ENCODE assay signal across 24 cellular contexts in genomic region chr11:9448576-9449352, GRCh38.
"Had no signal": no experiment of that assay in that cellular context is flagged by ENCODE, and none has a peak within 500 bp of the region (broad histone marks: within the 10 kb centered on the region; RNA-seq: fewer than 3 reads in every experiment).

No MANE protein-coding gene starts in this region.

- H3K4me3 ChIP-seq: SJSA1 had no signal

- H3K27me3 ChIP-seq: SJSA1 had no signal

- H3K9ac ChIP-seq: KMS-11, SK-N-SH had no signal

- H3K4me2 ChIP-seq: KMS-11, SK-N-SH had no signal

- DNase-seq: IMR-90, Kasumi-1, MM.1S, NCI-H1048, NCI-H1105, NCI-H1417 treated with DMSO at 0.1 percent for 48 hours, NCI-H187, NCI-H2029, NCI-H2081 treated with DMSO at 0.1 percent for 48 hours, NCI-H2171, NCI-H226, NCI-H446, NCI-H510A, NCI-H524 treated with DMSO at 0.1 percent for 48 hours, NCI-H69, NCI-H774, Right ventricle myocardium superior, RPMI8226, SIG-M5, SK-N-SH, SW 1271 had no signal

- H3K27ac ChIP-seq: KMS-11, SJSA1 had no signal

- H3K4me1 ChIP-seq: SJSA1 had no signal

- H3K36me3 ChIP-seq: SJSA1 had no signal

- FAIRE-seq: RCC 7860 had no signal

- H3K9me3 ChIP-seq: SJSA1, SK-N-SH had no signal
